1 cellular context compared by ENCODE assay signal in the genomic region with DNA sequence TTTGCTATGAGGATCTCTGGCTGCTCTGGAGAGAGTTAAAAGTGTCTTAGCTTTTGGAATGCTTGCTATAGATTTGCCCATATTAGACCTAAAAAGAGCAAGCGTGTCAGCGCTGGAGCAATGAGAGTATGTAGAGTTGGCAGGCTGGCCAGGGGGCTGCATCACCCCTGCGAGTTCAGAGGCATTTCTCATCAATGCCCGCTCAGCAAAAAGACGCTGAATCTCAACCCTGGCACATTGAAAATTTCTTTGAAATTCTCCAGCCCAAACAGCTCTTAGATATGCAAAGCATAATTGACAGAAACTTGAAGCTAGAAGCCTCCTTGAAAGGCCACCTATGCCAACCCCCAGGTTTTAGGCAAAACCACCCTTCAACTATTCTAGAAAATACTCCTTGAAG.
TF ChIP-seq lines count a peak whose summit lies in the region.

No MANE protein-coding gene starts in this region.

TF ChIP-seq in H1, 55 proteins besides CTCF, POLR2A, EP300 and RAD21 (continued from another document):
- no peak for TF ChIP-seq CBX8 (IDR thresholded peaks at IDR 0.05; ENCODE audit: borderline replicate concordance, low read depth, low read length)
